3 cellular contexts compared by ENCODE assay signal in the genomic region with DNA sequence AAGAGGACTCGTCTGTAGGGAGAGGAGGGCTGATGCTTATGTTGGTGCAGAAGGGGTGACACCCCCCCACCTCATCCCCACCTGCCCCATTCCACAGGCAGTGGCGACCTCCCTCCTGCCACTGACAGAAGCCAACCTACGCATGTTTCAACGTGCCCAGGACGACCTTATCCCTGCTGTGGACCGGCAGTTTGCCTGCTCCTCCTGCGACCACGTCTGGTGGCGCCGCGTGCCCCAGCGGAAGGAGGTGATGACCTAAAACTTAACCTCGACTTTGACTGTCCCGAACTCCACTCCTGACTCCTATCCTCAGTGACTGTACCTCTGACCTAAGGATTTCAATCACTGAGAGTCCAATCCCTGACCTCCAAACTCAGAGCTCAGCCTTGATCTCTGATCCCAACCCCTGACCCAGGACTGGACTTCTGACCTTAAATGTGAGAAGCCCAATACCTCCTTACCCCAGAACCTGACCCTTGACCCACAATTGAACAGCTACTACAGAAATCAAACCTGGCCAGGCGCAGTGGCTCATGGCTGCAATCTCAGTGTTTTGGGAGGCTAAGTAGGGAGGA.
TF ChIP-seq lines count a peak whose summit lies in the region.

No MANE protein-coding gene starts in this region.

TF ChIP-seq in HEK293, 187 proteins besides CTCF, POLR2A, EP300 and RAD21 (continues in another document):
- TF ChIP-seq ZNF16 (tag by site-specific recombination; IDR thresholded peaks at IDR 0.05; ENCODE audit: low read depth): no peak
- TF ChIP-seq, protein P1, sequence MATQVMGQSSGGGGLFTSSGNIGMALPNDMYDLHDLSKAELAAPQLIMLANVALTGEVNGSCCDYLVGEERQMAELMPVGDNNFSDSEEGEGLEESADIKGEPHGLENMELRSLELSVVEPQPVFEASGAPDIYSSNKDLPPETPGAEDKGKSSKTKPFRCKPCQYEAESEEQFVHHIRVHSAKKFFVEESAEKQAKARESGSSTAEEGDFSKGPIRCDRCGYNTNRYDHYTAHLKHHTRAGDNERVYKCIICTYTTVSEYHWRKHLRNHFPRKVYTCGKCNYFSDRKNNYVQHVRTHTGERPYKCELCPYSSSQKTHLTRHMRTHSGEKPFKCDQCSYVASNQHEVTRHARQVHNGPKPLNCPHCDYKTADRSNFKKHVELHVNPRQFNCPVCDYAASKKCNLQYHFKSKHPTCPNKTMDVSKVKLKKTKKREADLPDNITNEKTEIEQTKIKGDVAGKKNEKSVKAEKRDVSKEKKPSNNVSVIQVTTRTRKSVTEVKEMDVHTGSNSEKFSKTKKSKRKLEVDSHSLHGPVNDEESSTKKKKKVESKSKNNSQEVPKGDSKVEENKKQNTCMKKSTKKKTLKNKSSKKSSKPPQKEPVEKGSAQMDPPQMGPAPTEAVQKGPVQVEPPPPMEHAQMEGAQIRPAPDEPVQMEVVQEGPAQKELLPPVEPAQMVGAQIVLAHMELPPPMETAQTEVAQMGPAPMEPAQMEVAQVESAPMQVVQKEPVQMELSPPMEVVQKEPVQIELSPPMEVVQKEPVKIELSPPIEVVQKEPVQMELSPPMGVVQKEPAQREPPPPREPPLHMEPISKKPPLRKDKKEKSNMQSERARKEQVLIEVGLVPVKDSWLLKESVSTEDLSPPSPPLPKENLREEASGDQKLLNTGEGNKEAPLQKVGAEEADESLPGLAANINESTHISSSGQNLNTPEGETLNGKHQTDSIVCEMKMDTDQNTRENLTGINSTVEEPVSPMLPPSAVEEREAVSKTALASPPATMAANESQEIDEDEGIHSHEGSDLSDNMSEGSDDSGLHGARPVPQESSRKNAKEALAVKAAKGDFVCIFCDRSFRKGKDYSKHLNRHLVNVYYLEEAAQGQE (tag by site-specific recombination; IDR thresholded peaks at IDR 0.05): no peak
- TF ChIP-seq PRDM10 (tag by site-specific recombination; IDR thresholded peaks at IDR 0.05): peak; percentile 59
- TF ChIP-seq ZXDB (tag by site-specific recombination; IDR thresholded peaks at IDR 0.05): no peak

TF ChIP-seq in GM12878, 131 proteins besides CTCF, POLR2A, EP300 and RAD21:
- TF ChIP-seq POLR2AphosphoS5 (IDR thresholded peaks at IDR 0.05; ENCODE audit: low read length): peak; percentile 33; the same call in 1 of the 2 replicates
- TF ChIP-seq SMAD5 (IDR thresholded peaks at IDR 0.05; ENCODE audit: low read depth): no peak

TF ChIP-seq in SK-N-SH, 30 proteins besides CTCF, POLR2A, EP300 and RAD21:
- TF ChIP-seq RFX5 (IDR thresholded peaks at IDR 0.05; ENCODE audit: low read length) (no peak), GABPA (IDR thresholded peaks at IDR 0.05; ENCODE audit: low read depth) (no peak), PBX3 (IDR thresholded peaks at IDR 0.05) (no peak), FOSL2 (IDR thresholded peaks at IDR 0.05; ENCODE audit: borderline replicate concordance, low read depth) (no peak), GATA2 (CRISPR knock-in tag; IDR thresholded peaks at IDR 0.05) (no peak), SIN3A (IDR thresholded peaks at IDR 0.05; ENCODE audit: borderline replicate concordance, low read depth, low read length) (no peak), NRF1 (IDR thresholded peaks at IDR 0.05; ENCODE audit: low read depth, low read length) (no peak), ELF1 (IDR thresholded peaks at IDR 0.05) (no peak), USF2 (IDR thresholded peaks at IDR 0.05; ENCODE audit: borderline replicate concordance, low read depth, low read length) (no peak), TEAD4 (IDR thresholded peaks at IDR 0.05; ENCODE audit: borderline replicate concordance, insufficient read depth) (no peak), NFIC (IDR thresholded peaks at IDR 0.05; ENCODE audit: borderline replicate concordance) (no peak)
